1 cellular context compared by ENCODE assay signal in genomic region chr3:159838936-159839335, GRCh38.
TF ChIP-seq lines count a peak whose summit lies in the region.

No MANE protein-coding gene starts in this region.

TF ChIP-seq in GM23338, 12 proteins besides CTCF, POLR2A, EP300 and RAD21 (continued from another document):
- TF ChIP-seq, protein P1, sequence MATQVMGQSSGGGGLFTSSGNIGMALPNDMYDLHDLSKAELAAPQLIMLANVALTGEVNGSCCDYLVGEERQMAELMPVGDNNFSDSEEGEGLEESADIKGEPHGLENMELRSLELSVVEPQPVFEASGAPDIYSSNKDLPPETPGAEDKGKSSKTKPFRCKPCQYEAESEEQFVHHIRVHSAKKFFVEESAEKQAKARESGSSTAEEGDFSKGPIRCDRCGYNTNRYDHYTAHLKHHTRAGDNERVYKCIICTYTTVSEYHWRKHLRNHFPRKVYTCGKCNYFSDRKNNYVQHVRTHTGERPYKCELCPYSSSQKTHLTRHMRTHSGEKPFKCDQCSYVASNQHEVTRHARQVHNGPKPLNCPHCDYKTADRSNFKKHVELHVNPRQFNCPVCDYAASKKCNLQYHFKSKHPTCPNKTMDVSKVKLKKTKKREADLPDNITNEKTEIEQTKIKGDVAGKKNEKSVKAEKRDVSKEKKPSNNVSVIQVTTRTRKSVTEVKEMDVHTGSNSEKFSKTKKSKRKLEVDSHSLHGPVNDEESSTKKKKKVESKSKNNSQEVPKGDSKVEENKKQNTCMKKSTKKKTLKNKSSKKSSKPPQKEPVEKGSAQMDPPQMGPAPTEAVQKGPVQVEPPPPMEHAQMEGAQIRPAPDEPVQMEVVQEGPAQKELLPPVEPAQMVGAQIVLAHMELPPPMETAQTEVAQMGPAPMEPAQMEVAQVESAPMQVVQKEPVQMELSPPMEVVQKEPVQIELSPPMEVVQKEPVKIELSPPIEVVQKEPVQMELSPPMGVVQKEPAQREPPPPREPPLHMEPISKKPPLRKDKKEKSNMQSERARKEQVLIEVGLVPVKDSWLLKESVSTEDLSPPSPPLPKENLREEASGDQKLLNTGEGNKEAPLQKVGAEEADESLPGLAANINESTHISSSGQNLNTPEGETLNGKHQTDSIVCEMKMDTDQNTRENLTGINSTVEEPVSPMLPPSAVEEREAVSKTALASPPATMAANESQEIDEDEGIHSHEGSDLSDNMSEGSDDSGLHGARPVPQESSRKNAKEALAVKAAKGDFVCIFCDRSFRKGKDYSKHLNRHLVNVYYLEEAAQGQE (IDR thresholded peaks at IDR 0.05; ENCODE audit: unreplicated experiment) = no peak
- TF ChIP-seq EZH2 (IDR thresholded peaks at IDR 0.05; ENCODE audit: low read depth, unreplicated experiment) = no peak
- TF ChIP-seq STAT1 (IDR thresholded peaks at IDR 0.05; ENCODE audit: unreplicated experiment) = no peak
- no peak for TF ChIP-seq POLR2AphosphoS5 (IDR thresholded peaks at IDR 0.05; ENCODE audit: low read depth)
